Comparison of ENCODE assay signal across 8 cellular contexts in genomic region chr10:95841711-95842498, GRCh38.
DNase-seq lines count a peak whose midpoint lies in the region; ATAC-seq and TF ChIP-seq lines count a peak whose summit lies in the region.

No MANE protein-coding gene starts in this region.

- H3K36me3 Mint-ChIP-seq in activated B cell treated with CpG ODN at 0.5 μM for 24 hours (ENCODE audit: low read depth) (peaks cover 53% of the 10 kb centered on the region), neural crest cell (ENCODE audit: low read depth) (no peaks in the 10 kb centered on the region)

- H3K27me3 Mint-ChIP-seq in activated B cell treated with CpG ODN at 0.5 μM for 24 hours, result no peaks in the 10 kb centered on the region
- H3K27me3 Mint-ChIP-seq in neural crest cell (ENCODE audit: low read depth), result peaks cover 6% of the 10 kb centered on the region

- H3K27ac Mint-ChIP-seq in activated B cell treated with CpG ODN at 0.5 μM for 24 hours, result peak overlapping the region; percentile 95
- no peak overlapping the region for H3K27ac Mint-ChIP-seq in neural crest cell (ENCODE audit: unreplicated experiment)

- DNase-seq in NCI-H1436 (lab: John Stamatoyannopoulos, UW) (peak; percentile 30), NCI-H1436 treated with DMSO at 0.1 percent for 48 hours (lab: John Stamatoyannopoulos, UW) (no peak), NCI-H1092 (lab: John Stamatoyannopoulos, UW) (peak; percentile 18), activated B cell treated with CpG ODN at 0.5 μM for 24 hours (no peak), fibroblast of peridontal ligament (ENCODE audit: extremely low read depth) (peak; percentile 87), neural crest cell (ENCODE audit: low read depth, low spot score) (peak; percentile 51), cortex of kidney (lab: John Stamatoyannopoulos, UW) (no peak)

- H3K9me3 Mint-ChIP-seq in activated B cell treated with CpG ODN at 0.5 μM for 24 hours (no peaks in the 10 kb centered on the region), neural crest cell (no peaks in the 10 kb centered on the region)

- CTCF ChIA-PET in activated B cell treated with CpG ODN at 0.5 μM for 24 hours (lab: Charles Lee), result interaction anchor here (0.6 to 20.1 kb wide), 31 partner anchors 7 to 162 kb away, joined by 3 to 427 read pairs (median 4); partner anchors contain the start of genes ENTPD1 and TCTN3

- TF ChIP-seq CTCF in activated B cell treated with CpG ODN at 0.5 μM for 24 hours (IDR thresholded peaks at IDR 0.05), result no peak
- peak; percentile 85 for TF ChIP-seq CTCF in neural crest cell (conservative IDR thresholded peaks at IDR 0.05)

- intact Hi-C loops in activated B cell treated with CpG ODN at 0.5 μM for 24 hours (cut with micrococcal nuclease), result loop anchor here (1.0 kb wide), 6 partner anchors 10 to 148 kb away; partner anchors contain the start of gene ENTPD1

- H3K4me3 Mint-ChIP-seq in activated B cell treated with CpG ODN at 0.5 μM for 24 hours, result peak overlapping the region; percentile 66
- no peak overlapping the region for H3K4me3 Mint-ChIP-seq in neural crest cell

- POLR2A ChIA-PET in activated B cell treated with CpG ODN at 0.5 μM for 24 hours (lab: Charles Lee), result interaction anchor here (0.6 to 20.2 kb wide), 15 partner anchors 10 to 147 kb away, joined by 3 to 572 read pairs (median 7); partner anchors contain the start of genes ENTPD1 and TCTN3

- peak; percentile 53 for ATAC-seq in GM21447 (IDR thresholded peaks at IDR 0.05; ENCODE audit: unreplicated experiment)
- ATAC-seq in activated B cell treated with CpG ODN at 0.5 μM for 24 hours (ENCODE audit: low read depth), result peak; percentile 41

- H3K4me1 Mint-ChIP-seq in activated B cell treated with CpG ODN at 0.5 μM for 24 hours (peaks cover 54% of the 10 kb centered on the region), neural crest cell (no peaks in the 10 kb centered on the region)

Comparison
In these comparisons a context has a peak if more than half of its experiments do, and no peak if none do; other contexts are left out.
1. DNase-seq: peak in NCI-H1436 (single experiment), NCI-H1092 (single experiment), fibroblast of peridontal ligament (single experiment) and neural crest cell (single experiment); none in NCI-H1436 treated with DMSO at 0.1 percent for 48 hours (single experiment), activated B cell treated with CpG ODN at 0.5 μM for 24 hours (single experiment) and cortex of kidney (single experiment).